Comparison of ENCODE assay signal across 28 cellular contexts in genomic region chr6:119234941-119235340, GRCh38.
DNase-seq lines count a peak whose midpoint lies in the region; ATAC-seq, FAIRE-seq and TF ChIP-seq lines count a peak whose summit lies in the region.
"Had no signal": no experiment of that assay in that cellular context is flagged by ENCODE, and none has a peak within 500 bp of the region (broad histone marks: within the 10 kb centered on the region; RNA-seq: fewer than 3 reads in every experiment).

No MANE protein-coding gene starts in this region.

- peaks cover 55% of the 10 kb centered on the region for H3K79me2 ChIP-seq in K562 (ENCODE audit: control insufficient read depth, insufficient read depth, low read length)

- no peak for TF ChIP-seq CTCF in HEK293 (tag by site-specific recombination; IDR thresholded peaks at IDR 0.05)
- TF ChIP-seq CTCF in K562 (IDR thresholded peaks at IDR 0.05 in 2 of 3, conservative IDR thresholded peaks at IDR 0.05 in 1 of 3; ENCODE audit: insufficient read depth in 2 of 3, low read depth in 1 of 3, low read length in 3 of 3): no peak

- peak overlapping the region; percentile 39 for H3K27ac Mint-ChIP-seq in activated CD8-positive, alpha-beta memory T cell treated with anti-CD3 and anti-CD28 coated beads, Interleukin-2, amount 10 ng/mL, durations not matched to agents 7 days and 5 days
- H3K27ac Mint-ChIP-seq in activated T-helper 17 cell treated with anti-CD3 and anti-CD28 coated beads, Interleukin-2, amount 50 U/mL, for 72 hours: peak overlapping the region; percentile 36
- no peak overlapping the region for H3K27ac Mint-ChIP-seq in activated CD4-positive, alpha-beta memory T cell treated with anti-CD3 and anti-CD28 coated beads for 36 hours
- H3K27ac Mint-ChIP-seq: CD4-positive, alpha-beta memory T cell; CD4-positive, CD25-positive, alpha-beta regulatory T cell; CD8-positive, alpha-beta memory T cell had no signal

- no peak overlapping the region for H3K4me3 ChIP-seq in HEK293 (ENCODE audit: low read depth, low read length)
- H3K4me3 ChIP-seq in K562: no peak overlapping the region
- H3K4me3 ChIP-seq: BLaER1 had no signal

- H3K27me3 ChIP-seq in K562 (ENCODE audit: control insufficient read depth in 2 of 2, insufficient read depth in 2 of 2, low read length in 2 of 2): no peaks in the 10 kb centered on the region
- H3K27me3 ChIP-seq: BLaER1 had no signal

- H3K9me3 ChIP-seq in HEK293 (ENCODE audit: control insufficient read depth, insufficient read depth, low read depth, low read length): no peaks in the 10 kb centered on the region
- no peaks in the 10 kb centered on the region for H3K9me3 ChIP-seq in K562 (replicated peaks; ENCODE audit: control insufficient read depth, insufficient read depth, low read depth, low read length)
- H3K9me3 ChIP-seq: BE2C had no signal

- DNase-seq in activated CD8-positive, alpha-beta memory T cell treated with anti-CD3 and anti-CD28 coated beads, Interleukin-2, amount 10 ng/mL, durations not matched to agents 7 days and 5 days: no peak
- no peak for DNase-seq in activated CD8-positive, alpha-beta memory T cell treated with anti-CD3 and anti-CD28 coated beads, Interleukin-2, amount 50 U/mL, for 48 hours
- DNase-seq in K562 (ENCODE audit: extremely low read depth in 1 of 4, low spot score in 3 of 4): no peak
- no peak for DNase-seq in activated CD4-positive, alpha-beta memory T cell treated with anti-CD3 and anti-CD28 coated beads for 36 hours
- no peak for DNase-seq in NCI-H2227 treated with DMSO at 0.1 percent for 48 hours (lab: John Stamatoyannopoulos, UW)
- no peak for DNase-seq in SK-N-DZ (ENCODE audit: low spot score)
- DNase-seq: 8988T; ACHN; BE2C; C1 segment of cervical spinal cord; CD4-positive, alpha-beta memory T cell; CD8-positive, alpha-beta memory T cell; COR-L47; DMS 273 treated with DMSO at 0.1 percent for 48 hours; DMS153; DMS53; DMS79; DND-41; GF-D8 had no signal

- peaks cover 11% of the 10 kb centered on the region for H3K4me1 Mint-ChIP-seq in activated CD8-positive, alpha-beta memory T cell treated with anti-CD3 and anti-CD28 coated beads, Interleukin-2, amount 10 ng/mL, durations not matched to agents 7 days and 5 days
- no peaks in the 10 kb centered on the region for H3K4me1 Mint-ChIP-seq in activated T-helper 17 cell treated with anti-CD3 and anti-CD28 coated beads, Interleukin-2, amount 50 U/mL, for 72 hours
- peaks cover 6% of the 10 kb centered on the region for H3K4me1 Mint-ChIP-seq in activated CD4-positive, alpha-beta memory T cell treated with anti-CD3 and anti-CD28 coated beads for 36 hours (ENCODE audit: low read depth)

- no peaks in the 10 kb centered on the region for H3K4me1 ChIP-seq in HEK293 (ENCODE audit: control insufficient read depth, insufficient read depth, low read length)
- no peaks in the 10 kb centered on the region; a peak in 1 of 5 replicates for H3K4me1 ChIP-seq in K562 (replicated peaks in 1 of 2; ENCODE audit: control insufficient read depth in 2 of 2, insufficient read depth in 2 of 2, low read length in 2 of 2)

- H3K9me1 ChIP-seq in K562 (ENCODE audit: control insufficient read depth, insufficient read depth, low read length): no peaks in the 10 kb centered on the region

- no peak overlapping the region for H3K9ac ChIP-seq in K562 (ENCODE audit: insufficient read depth in 1 of 2, low read depth in 2 of 2, low read length in 2 of 2)
- H3K9ac ChIP-seq: BLaER1 had no signal

- H3K36me3 Mint-ChIP-seq in activated CD8-positive, alpha-beta memory T cell treated with anti-CD3 and anti-CD28 coated beads, Interleukin-2, amount 10 ng/mL, durations not matched to agents 7 days and 5 days: peaks cover 41% of the 10 kb centered on the region
- peaks cover 29% of the 10 kb centered on the region for H3K36me3 Mint-ChIP-seq in activated T-helper 17 cell treated with anti-CD3 and anti-CD28 coated beads, Interleukin-2, amount 50 U/mL, for 72 hours (ENCODE audit: low read depth)
- peaks cover 23% of the 10 kb centered on the region for H3K36me3 Mint-ChIP-seq in activated CD4-positive, alpha-beta memory T cell treated with anti-CD3 and anti-CD28 coated beads for 36 hours

- WGBS in K562 (ENCODE audit: insufficient coverage, low coverage, missing lambda C conversion rate): 95% methylated on average over 4 of the region's 4 CpGs

- POLR2A ChIA-PET in HEK293 (lab: Yijun Ruan, JAX): no interaction called here
- POLR2A ChIA-PET in K562 (lab: Yijun Ruan, JAX): interaction anchor here (1.3 kb wide), 2 partner anchors 9 kb away, joined by 4 to 5 read pairs; no protein-coding TSS in a partner anchor
- POLR2A ChIA-PET in activated CD4-positive, alpha-beta memory T cell treated with anti-CD3 and anti-CD28 coated beads for 36 hours (lab: Charles Lee): no interaction called here

- no peak overlapping the region for H2AFZ ChIP-seq in K562 (ENCODE audit: low read depth, low read length)

- no peak for TF ChIP-seq EP300 in K562 (IDR thresholded peaks at IDR 0.05; ENCODE audit: low read length)

- CTCF ChIA-PET in activated CD8-positive, alpha-beta memory T cell treated with anti-CD3 and anti-CD28 coated beads, Interleukin-2, amount 10 ng/mL, durations not matched to agents 7 days and 5 days (lab: Charles Lee): interaction anchor here (1.2 kb wide), 1 partner anchor 16 kb away, joined by 3 read pairs; no protein-coding TSS in a partner anchor
- CTCF ChIA-PET in HEK293 (lab: Yijun Ruan, JAX) (no interaction called here), K562 (lab: Yijun Ruan, JAX; ENCODE audit: low intra/inter-chr PET ratio) (no interaction called here)
- CTCF ChIA-PET in activated CD4-positive, alpha-beta memory T cell treated with anti-CD3 and anti-CD28 coated beads for 36 hours (lab: Charles Lee): no interaction called here

- in situ Hi-C loops in K562 (cut with MboI): no loop called here

- no peak overlapping the region for H3K27ac ChIP-seq in HEK293 (ENCODE audit: extremely low read depth, low read depth, low read length)
- H3K27ac ChIP-seq in K562 (ENCODE audit: extremely low read depth, low read depth, low read length): no peak overlapping the region
- H3K27ac ChIP-seq: BLaER1 had no signal

- peaks cover 2% of the 10 kb centered on the region for H3K9me3 Mint-ChIP-seq in activated CD8-positive, alpha-beta memory T cell treated with anti-CD3 and anti-CD28 coated beads, Interleukin-2, amount 10 ng/mL, durations not matched to agents 7 days and 5 days (ENCODE audit: low read depth)
- H3K9me3 Mint-ChIP-seq in activated T-helper 17 cell treated with anti-CD3 and anti-CD28 coated beads, Interleukin-2, amount 50 U/mL, for 72 hours: no peaks in the 10 kb centered on the region
- H3K9me3 Mint-ChIP-seq in activated CD4-positive, alpha-beta memory T cell treated with anti-CD3 and anti-CD28 coated beads for 36 hours: peaks cover 2% of the 10 kb centered on the region

- no peak for TF ChIP-seq RAD21 in K562 (CRISPR knock-in tag; conservative IDR thresholded peaks at IDR 0.05 in 1 of 2, IDR thresholded peaks at IDR 0.05 in 1 of 2)

- no peak overlapping the region for H3K4me3 Mint-ChIP-seq in activated CD8-positive, alpha-beta memory T cell treated with anti-CD3 and anti-CD28 coated beads, Interleukin-2, amount 10 ng/mL, durations not matched to agents 7 days and 5 days
- H3K4me3 Mint-ChIP-seq in activated T-helper 17 cell treated with anti-CD3 and anti-CD28 coated beads, Interleukin-2, amount 50 U/mL, for 72 hours: no peak overlapping the region
- no peak overlapping the region for H3K4me3 Mint-ChIP-seq in activated CD4-positive, alpha-beta memory T cell treated with anti-CD3 and anti-CD28 coated beads for 36 hours
- H3K4me3 Mint-ChIP-seq: CD14-positive monocyte; CD4-positive, alpha-beta memory T cell; CD4-positive, CD25-positive, alpha-beta regulatory T cell; CD8-positive, alpha-beta memory T cell had no signal

- no peaks in the 10 kb centered on the region for H4K20me1 ChIP-seq in K562 (replicated peaks; ENCODE audit: control insufficient read depth, insufficient read depth, low read length)
- H4K20me1 ChIP-seq: BLaER1 had no signal

- no peak for ATAC-seq in activated CD8-positive, alpha-beta memory T cell treated with anti-CD3 and anti-CD28 coated beads, Interleukin-2, amount 10 ng/mL, durations not matched to agents 7 days and 5 days
- no peak for ATAC-seq in activated T-helper 17 cell treated with anti-CD3 and anti-CD28 coated beads, Interleukin-2, amount 50 U/mL, for 72 hours (replicated peaks)
- no peak for ATAC-seq in K562

- intact Hi-C loops in K562 (cut with micrococcal nuclease): no loop called here
- intact Hi-C loops in activated CD4-positive, alpha-beta memory T cell treated with anti-CD3 and anti-CD28 coated beads for 36 hours (cut with micrococcal nuclease): no loop called here

- no peaks in the 10 kb centered on the region for H3K27me3 Mint-ChIP-seq in activated CD8-positive, alpha-beta memory T cell treated with anti-CD3 and anti-CD28 coated beads, Interleukin-2, amount 10 ng/mL, durations not matched to agents 7 days and 5 days
- H3K27me3 Mint-ChIP-seq in activated T-helper 17 cell treated with anti-CD3 and anti-CD28 coated beads, Interleukin-2, amount 50 U/mL, for 72 hours: no peaks in the 10 kb centered on the region
- H3K27me3 Mint-ChIP-seq in activated CD4-positive, alpha-beta memory T cell treated with anti-CD3 and anti-CD28 coated beads for 36 hours: no peaks in the 10 kb centered on the region
- H3K27me3 Mint-ChIP-seq: CD4-positive, alpha-beta memory T cell; CD8-positive, alpha-beta memory T cell had no signal

- FAIRE-seq in K562 (lab: Jason Lieb, UNC): no peak
- FAIRE-seq: A204.1, G401.6, GM12892, GM18507 had no signal

- BruUV-seq in K562 (replicated peaks; lab: Mats Ljungman, UMichigan): no TSS peak

- H3K36me3 ChIP-seq in HEK293 (ENCODE audit: control insufficient read depth in 2 of 2, insufficient read depth in 1 of 2, low read length in 2 of 2): peaks cover 0 to 10% of the 10 kb centered on the region in 2 experiments; a peak in 1 of 3 replicates
- peaks cover 78% of the 10 kb centered on the region for H3K36me3 ChIP-seq in K562 (ENCODE audit: control insufficient read depth, insufficient read depth, low read length)
- H3K36me3 ChIP-seq: BLaER1 had no signal

- H3K4me2 ChIP-seq in K562 (ENCODE audit: insufficient read depth, low read length): no peak overlapping the region
- H3K4me2 ChIP-seq: BLaER1 had no signal

- no peak for TF ChIP-seq POLR2A in K562 (conservative IDR thresholded peaks at IDR 0.05)

TF ChIP-seq in K562, 482 proteins besides CTCF, POLR2A, EP300 and RAD21:
- TF ChIP-seq MTA1 (IDR thresholded peaks at IDR 0.05; ENCODE audit: borderline replicate concordance) (no peak), ZNF12 (CRISPR knock-in tag; IDR thresholded peaks at IDR 0.05) (no peak), NFIC (IDR thresholded peaks at IDR 0.05) (peak; percentile 72), SMC3 (conservative IDR thresholded peaks at IDR 0.05; ENCODE audit: insufficient read depth, low read depth, low read length) (no peak), ZC3H8 (IDR thresholded peaks at IDR 0.05) (no peak)
